ENCODE assay signal across 20 cellular contexts in the genomic region with DNA sequence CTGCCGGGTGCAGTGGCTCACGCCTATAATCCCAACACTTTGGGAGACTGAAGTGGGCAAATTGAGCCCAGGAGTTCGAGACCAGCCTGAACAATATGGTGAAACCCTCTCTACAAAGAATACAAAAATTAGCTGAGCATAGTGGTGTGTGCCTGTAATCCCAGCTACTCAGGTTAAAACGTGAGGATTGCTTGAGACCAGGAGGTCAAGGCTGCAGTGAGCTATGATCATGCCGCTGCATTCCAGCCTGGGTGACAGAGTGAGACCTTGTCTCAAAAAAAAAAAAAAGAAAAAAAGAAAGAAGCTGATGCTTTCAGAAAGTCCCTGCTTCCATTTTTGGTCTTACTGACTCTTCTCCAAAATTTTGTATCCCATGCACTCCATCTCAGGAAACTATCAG.
"Had no signal": no experiment of that assay in that cellular context is flagged by ENCODE, and none has a peak within 500 bp of the region (broad histone marks: within the 10 kb centered on the region; RNA-seq: fewer than 3 reads in every experiment).

No MANE protein-coding gene starts in this region.

- H3K27ac Mint-ChIP-seq: progenitor cell of endocrine pancreas had no signal

- H3K4me2 ChIP-seq: smooth muscle cell had no signal

- DNase-seq: effector memory CD4-positive, alpha-beta T cell; gastrocnemius medialis; heart right ventricle; islet precursor cell; mammary epithelial cell; mucosa of descending colon; naive thymus-derived CD8-positive, alpha-beta T cell; nucleus accumbens; pancreas; right cardiac atrium; stimulated activated CD4-positive, alpha-beta T cell treated with anti-CD3 and anti-CD28 coated beads, Interleukin-4, amount 100 ng/mL, for 1 hour; stimulated activated CD8-positive, alpha-beta memory T cell treated with anti-CD3 and anti-CD28 coated beads, Interleukin-4, amount 100 ng/mL, for 48 hours; stimulated activated naive B cell treated with anti-CD40 and anti-IgM and Interleukin-4, amounts not matched to agents 10 μg/mL and 1 μg/mL and 100 μg/mL, for 72 hours; trophoblast cell had no signal

- H3K27me3 ChIP-seq: esophagus muscularis mucosa, gastrocnemius medialis, heart right ventricle, pancreas had no signal

- H3K4me1 Mint-ChIP-seq: neural crest cell; stimulated activated naive B cell treated with anti-CD40 and anti-IgM and Interleukin-4, amounts not matched to agents 10 μg/mL and 1 μg/mL and 100 μg/mL, for 72 hours had no signal

- H3K9me3 ChIP-seq: esophagus muscularis mucosa, gastrocnemius medialis, heart right ventricle, mucosa of descending colon, pancreas had no signal

- H3K27me3 Mint-ChIP-seq: naive thymus-derived CD8-positive, alpha-beta T cell; progenitor cell of endocrine pancreas; stimulated activated naive B cell treated with anti-CD40 and anti-IgM and Interleukin-4, amounts not matched to agents 10 μg/mL and 1 μg/mL and 100 μg/mL, for 72 hours had no signal

- H3K4me1 ChIP-seq: esophagus muscularis mucosa, gastrocnemius medialis, heart right ventricle, pancreas had no signal

- H3K4me3 ChIP-seq: esophagus muscularis mucosa, gastrocnemius medialis, heart right ventricle, mucosa of descending colon, pancreas, smooth muscle cell had no signal

- H3K4me3 Mint-ChIP-seq: naive thymus-derived CD8-positive, alpha-beta T cell; neural crest cell; stimulated activated naive B cell treated with anti-CD40 and anti-IgM and Interleukin-4, amounts not matched to agents 10 μg/mL and 1 μg/mL and 100 μg/mL, for 72 hours had no signal

- H3K27ac ChIP-seq: epithelial cell of prostate, esophagus muscularis mucosa, gastrocnemius medialis, heart right ventricle, pancreas had no signal

- ATAC-seq: gastrocnemius medialis; heart right ventricle; left lobe of liver; mucosa of descending colon; naive thymus-derived CD8-positive, alpha-beta T cell; pancreas; right cardiac atrium; stimulated activated naive B cell treated with anti-CD40 and anti-IgM and Interleukin-4, amounts not matched to agents 10 μg/mL and 1 μg/mL and 100 μg/mL, for 72 hours had no signal

- H3K9me3 Mint-ChIP-seq: naive thymus-derived CD8-positive, alpha-beta T cell; neural crest cell; stimulated activated naive B cell treated with anti-CD40 and anti-IgM and Interleukin-4, amounts not matched to agents 10 μg/mL and 1 μg/mL and 100 μg/mL, for 72 hours had no signal
